8 cellular contexts compared by ENCODE assay signal in genomic region chr5:78638423-78638822, GRCh38. TPM values are rescaled to one million over a fixed set of nuclear protein-coding genes. Genes with fewer than 3 reads are reported as not detected.
DNase-seq lines count a peak whose midpoint lies in the region; TF ChIP-seq lines count a peak whose summit lies in the region.

No MANE protein-coding gene starts in this region.

- TF ChIP-seq EP300 in suprapubic skin (IDR thresholded peaks at IDR 0.05), result no peak

- POLR2A ChIA-PET in A673 (lab: Charles Lee; ENCODE audit: low non-redundant PET), result no interaction called here

- no peak for TF ChIP-seq POLR2A in suprapubic skin (IDR thresholded peaks at IDR 0.05)

- in situ Hi-C loops in astrocyte of the cerebellum (cut with HindIII; ENCODE audit: low sequenced_read_pairs) (loop anchor here (5.0 kb wide), 1 partner anchor 96 kb away; no protein-coding TSS in a partner anchor), GM13976 (cut with MboI; ENCODE audit: low sequenced_read_pairs, unreplicated experiment) (no loop called here)

- H3K36me3 ChIP-seq in suprapubic skin (no peaks in the 10 kb centered on the region), A673 (ENCODE audit: insufficient read depth, low read length, poor library complexity, severe bottlenecking) (no peaks in the 10 kb centered on the region)

- H3K27me3 ChIP-seq in suprapubic skin (no peaks in the 10 kb centered on the region), A673 (replicated peaks; ENCODE audit: insufficient read depth, low read depth, low read length, poor library complexity) (no peaks in the 10 kb centered on the region)

- H3K4me1 ChIP-seq in suprapubic skin (peaks cover 21% of the 10 kb centered on the region), A673 (ENCODE audit: insufficient read depth, low read length, poor library complexity, severe bottlenecking) (no peaks in the 10 kb centered on the region)

- peak; percentile 96 for DNase-seq in HS-5 (ENCODE audit: low read depth)
- peak; percentile 67 for DNase-seq in astrocyte of the cerebellum (ENCODE audit: low read depth)
- DNase-seq in iris pigment epithelial cell (ENCODE audit: low read depth), result peak; percentile 93
- DNase-seq in suprapubic skin (ENCODE audit: low spot score in 2 of 2), result peak in 1 of 2 donors; percentile 81
- no peak for DNase-seq in NOMO-1 (lab: John Stamatoyannopoulos, UW; ENCODE audit: unreplicated experiment in 2 of 2)
- no peak for DNase-seq in GF-D8 (lab: John Stamatoyannopoulos, UW)
- DNase-seq in GM13976 (ENCODE audit: low spot score), result no peak
- no peak for DNase-seq in A673 (ENCODE audit: low spot score)

- no peak for TF ChIP-seq CTCF in astrocyte of the cerebellum (IDR thresholded peaks at IDR 0.05; ENCODE audit: low read depth, low read length, missing control alignments)
- no peak for TF ChIP-seq CTCF in suprapubic skin (IDR thresholded peaks at IDR 0.05)
- TF ChIP-seq CTCF in GM13976 (IDR thresholded peaks at IDR 0.05; ENCODE audit: borderline replicate concordance, control extremely low read depth, extremely low read depth, insufficient read depth, missing control alignments), result no peak
- TF ChIP-seq CTCF in A673 (conservative IDR thresholded peaks at IDR 0.05; ENCODE audit: low read depth, low read length), result no peak

- H3K9me3 ChIP-seq in suprapubic skin, result no peaks in the 10 kb centered on the region
- no peaks in the 10 kb centered on the region for H3K9me3 ChIP-seq in A673 (ENCODE audit: low read depth, low read length, poor library complexity, severe bottlenecking)

- WGBS in suprapubic skin, result 37% methylated on average over 10 of the region's 10 CpGs

- no TSS peak for BruUV-seq in A673 (replicated peaks; lab: Mats Ljungman, UMichigan)

- CTCF ChIA-PET in A673 (lab: Charles Lee), result no interaction called here

- no peak overlapping the region for H3K4me3 ChIP-seq in astrocyte of the cerebellum (ENCODE audit: low read depth, low read length)
- no peak overlapping the region for H3K4me3 ChIP-seq in suprapubic skin
- no peak overlapping the region for H3K4me3 ChIP-seq in A673 (ENCODE audit: low read depth, low read length, poor library complexity, severe bottlenecking)

- intact Hi-C loops in A673 (cut with micrococcal nuclease; ENCODE audit: unreplicated experiment), result loop anchor here (10.0 kb wide), 2 partner anchors 164 to 314 kb away; no protein-coding TSS in a partner anchor

- H3K27ac ChIP-seq in suprapubic skin (peak overlapping the region; percentile 46), A673 (ENCODE audit: low read depth, low read length, poor library complexity, severe bottlenecking) (no peak overlapping the region)

RNA-seq across cellular contexts. Expression of gene LHFPL2, which starts 10.1 kb away (rescaled TPM):
- 10 to 100 TPM; 10.3 to 11.6 (median 10.8) TPM for total RNA-seq in suprapubic skin
- 6.2 and 7.3 TPM in 2 replicates for total RNA-seq in A673 (2021)

Comparison
In these comparisons a context has a peak if more than half of its experiments do, and no peak if none do; other contexts are left out.
1. DNase-seq: peak in HS-5 (single experiment), astrocyte of the cerebellum (single experiment) and iris pigment epithelial cell (single experiment); none in NOMO-1 (0 of 2), GF-D8 (single experiment), GM13976 (single experiment) and A673 (single experiment).